ENCODE assay signal across 8 cellular contexts in genomic region chr5:14628346-14628745, GRCh38.
DNase-seq lines count a peak whose midpoint lies in the region; ATAC-seq and TF ChIP-seq lines count a peak whose summit lies in the region.

No MANE protein-coding gene starts in this region.

- no peak for TF ChIP-seq CTCF in GM12865 (IDR thresholded peaks at IDR 0.05; ENCODE audit: insufficient read depth, low read depth, low read length, missing control alignments)

- H3K4me3 ChIP-seq in GM12865 (ENCODE audit: low read depth, low read length), result no peak overlapping the region
- no peak overlapping the region for H3K4me3 ChIP-seq in NT2/D1 (ENCODE audit: insufficient read length, low read depth)

- H3K9me3 ChIP-seq in NT2/D1 (ENCODE audit: insufficient read depth, low read length), result no peaks in the 10 kb centered on the region

- no peaks in the 10 kb centered on the region for H3K27me3 ChIP-seq in NT2/D1 (ENCODE audit: insufficient read depth, insufficient read length)

- ATAC-seq in GM18868 (IDR thresholded peaks at IDR 0.05; ENCODE audit: unreplicated experiment) (no peak), GM21786 (IDR thresholded peaks at IDR 0.05; ENCODE audit: unreplicated experiment) (no peak)

- no peak overlapping the region for H3K9ac ChIP-seq in NT2/D1 (ENCODE audit: insufficient read length, low read depth)

- DNase-seq in GM12865 (ENCODE audit: low read depth) (peak; percentile 66), NT2/D1 (ENCODE audit: low read depth, low spot score) (peak; percentile 25), activated T-helper 1 cell treated with Interleukin-2 at 50 U/mL for 16 hours (ENCODE audit: low read depth) (peak; percentile 3), iris pigment epithelial cell (ENCODE audit: low read depth) (peak; percentile 57), SHP77 treated with DMSO at 0.1 percent for 48 hours (lab: John Stamatoyannopoulos, UW) (no peak)
- peak; percentile 20 to 23 for DNase-seq in stimulated activated CD8-positive, alpha-beta memory T cell treated with anti-CD3 and anti-CD28 coated beads, Interleukin-2, amount 100 ng/mL, for 48 hours (ENCODE audit: low read depth in 2 of 2)

- no peaks in the 10 kb centered on the region for H3K4me1 ChIP-seq in NT2/D1 (ENCODE audit: insufficient read depth, insufficient read length)

- no peaks in the 10 kb centered on the region for H3K36me3 ChIP-seq in NT2/D1 (ENCODE audit: insufficient read depth, insufficient read length, low read length)
